In genomic region chr12:46933947-46934346, GRCh38 we compare ENCODE assay signal across 9 cellular contexts.
A peak's percentile ranks its signal among the peaks of the same experiment; 100 is the strongest.
DNase-seq lines count a peak whose midpoint lies in the region; ATAC-seq and TF ChIP-seq lines count a peak whose summit lies in the region.
"Had no signal": no experiment of that assay in that cellular context is flagged by ENCODE, and none has a peak within 500 bp of the region (broad histone marks: within the 10 kb centered on the region; RNA-seq: fewer than 3 reads in every experiment).

No MANE protein-coding gene starts in this region.

- H3K4me1 ChIP-seq in OCI-LY7 (ENCODE audit: insufficient read depth, low read length, poor library complexity, severe bottlenecking), result no peaks in the 10 kb centered on the region

- no peaks in the 10 kb centered on the region for H3K9me3 Mint-ChIP-seq in natural killer cell
- H3K9me3 Mint-ChIP-seq in natural killer cell treated with Interleukin-12 subunit alpha and Interleukin-12 subunit beta and Interleukin-15 and Interleukin-18, amount 100 ng/mL, for 72 hours, result no peaks in the 10 kb centered on the region
- H3K9me3 Mint-ChIP-seq: stimulated activated naive B cell treated with anti-CD40 and anti-IgM and Interleukin-4, amounts not matched to agents 10 μg/mL and 1 μg/mL and 100 μg/mL, for 72 hours had no signal

- no peak overlapping the region for H3K27ac Mint-ChIP-seq in natural killer cell
- H3K27ac Mint-ChIP-seq in natural killer cell treated with Interleukin-12 subunit alpha and Interleukin-12 subunit beta and Interleukin-15 and Interleukin-18, amount 100 ng/mL, for 72 hours, result no peak overlapping the region
- H3K27ac Mint-ChIP-seq: stimulated activated naive B cell treated with anti-CD40 and anti-IgM and Interleukin-4, amounts not matched to agents 10 μg/mL and 1 μg/mL and 100 μg/mL, for 72 hours had no signal

- H3K27me3 Mint-ChIP-seq in natural killer cell (ENCODE audit: low read depth in 2 of 2), result peaks cover 21 to 46% of the 10 kb centered on the region in 2 donors
- H3K27me3 Mint-ChIP-seq in natural killer cell treated with Interleukin-12 subunit alpha and Interleukin-12 subunit beta and Interleukin-15 and Interleukin-18, amount 100 ng/mL, for 72 hours, result peaks cover 33 to 39% of the 10 kb centered on the region in 2 donors

- no TSS peak for BruUV-seq in OCI-LY7 (replicated peaks; lab: Mats Ljungman, UMichigan)

- H3K9ac ChIP-seq in neural cell (ENCODE audit: low read length), result no peak overlapping the region

- H3K9me2 ChIP-seq in OCI-LY7 (ENCODE audit: insufficient read depth, low read length) (no peaks in the 10 kb centered on the region), neural cell (ENCODE audit: insufficient read depth, low read length) (no peaks in the 10 kb centered on the region)

- no peaks in the 10 kb centered on the region for H3K36me3 Mint-ChIP-seq in natural killer cell
- H3K36me3 Mint-ChIP-seq in natural killer cell treated with Interleukin-12 subunit alpha and Interleukin-12 subunit beta and Interleukin-15 and Interleukin-18, amount 100 ng/mL, for 72 hours, result no peaks in the 10 kb centered on the region
- H3K36me3 Mint-ChIP-seq: stimulated activated naive B cell treated with anti-CD40 and anti-IgM and Interleukin-4, amounts not matched to agents 10 μg/mL and 1 μg/mL and 100 μg/mL, for 72 hours had no signal

- H4K20me1 ChIP-seq in OCI-LY7 (ENCODE audit: insufficient read depth, low read length) (no peaks in the 10 kb centered on the region), neural cell (ENCODE audit: insufficient read depth) (no peaks in the 10 kb centered on the region)

- POLR2A ChIA-PET in OCI-LY7 (lab: Charles Lee), result interaction anchor here (0.8 kb wide), 1 partner anchor 16 kb away, joined by 3 read pairs; no protein-coding TSS in a partner anchor

- no peak overlapping the region for H3K4me3 ChIP-seq in OCI-LY7 (ENCODE audit: low read depth, low read length, poor library complexity, severe bottlenecking)
- no peak overlapping the region for H3K4me3 ChIP-seq in epithelial cell of proximal tubule (ENCODE audit: low read depth, low read length)
- no peak overlapping the region for H3K4me3 ChIP-seq in neural cell (ENCODE audit: low read length)

- TF ChIP-seq CTCF in natural killer cell (IDR thresholded peaks at IDR 0.05), result peak; percentile 32
- peak; percentile 49 for TF ChIP-seq CTCF in OCI-LY7 (conservative IDR thresholded peaks at IDR 0.05; ENCODE audit: low read length)
- TF ChIP-seq CTCF in epithelial cell of proximal tubule (conservative IDR thresholded peaks at IDR 0.05; ENCODE audit: low read depth, low read length), result peak; percentile 73
- TF ChIP-seq CTCF in neural cell (IDR thresholded peaks at IDR 0.05; ENCODE audit: poor library complexity, severe bottlenecking), result peak; percentile 74

- TF ChIP-seq RAD21 in neural cell (conservative IDR thresholded peaks at IDR 0.05), result peak; percentile 84

- CTCF ChIA-PET in OCI-LY7 (lab: Charles Lee; ENCODE audit: unreplicated experiment), result no interaction called here

- no peaks in the 10 kb centered on the region for H3K4me1 Mint-ChIP-seq in natural killer cell
- no peaks in the 10 kb centered on the region for H3K4me1 Mint-ChIP-seq in natural killer cell treated with Interleukin-12 subunit alpha and Interleukin-12 subunit beta and Interleukin-15 and Interleukin-18, amount 100 ng/mL, for 72 hours (ENCODE audit: low read depth in 2 of 2)
- H3K4me1 Mint-ChIP-seq: stimulated activated naive B cell treated with anti-CD40 and anti-IgM and Interleukin-4, amounts not matched to agents 10 μg/mL and 1 μg/mL and 100 μg/mL, for 72 hours had no signal

- no peak overlapping the region for H3K4me3 Mint-ChIP-seq in natural killer cell
- no peak overlapping the region for H3K4me3 Mint-ChIP-seq in natural killer cell treated with Interleukin-12 subunit alpha and Interleukin-12 subunit beta and Interleukin-15 and Interleukin-18, amount 100 ng/mL, for 72 hours
- H3K4me3 Mint-ChIP-seq: stimulated activated naive B cell treated with anti-CD40 and anti-IgM and Interleukin-4, amounts not matched to agents 10 μg/mL and 1 μg/mL and 100 μg/mL, for 72 hours had no signal

- H3K27ac ChIP-seq in OCI-LY7 (ENCODE audit: low read depth, low read length, poor library complexity, severe bottlenecking) (no peak overlapping the region), neural cell (ENCODE audit: low read length) (no peak overlapping the region)

- peak in 1 of 3 donors; percentile 45 for ATAC-seq in natural killer cell
- no peak for ATAC-seq in natural killer cell treated with Interleukin-12 subunit alpha and Interleukin-12 subunit beta and Interleukin-15 and Interleukin-18, amount 100 ng/mL, for 72 hours
- ATAC-seq in GM21367 (IDR thresholded peaks at IDR 0.05; ENCODE audit: unreplicated experiment), result no peak

- H3K4me2 ChIP-seq in OCI-LY7 (ENCODE audit: low read length), result no peak overlapping the region
- H3K4me2 ChIP-seq in neural cell (ENCODE audit: low read length), result no peak overlapping the region

- H3K27me3 ChIP-seq in neural cell (ENCODE audit: insufficient read depth, low read depth, low read length), result peaks cover 3% of the 10 kb centered on the region

- DNase-seq in natural killer cell (no peak), OCI-LY7 (ENCODE audit: low spot score) (peak; percentile 7), epithelial cell of proximal tubule (ENCODE audit: low read depth) (no peak), cerebellar nuclear complex (lab: John Stamatoyannopoulos, UW) (no peak)
- no peak for DNase-seq in natural killer cell treated with Interleukin-12 subunit alpha and Interleukin-12 subunit beta and Interleukin-15 and Interleukin-18, amount 100 ng/mL, for 72 hours (ENCODE audit: low spot score)
- DNase-seq in activated T-cell treated with anti-CD3 and anti-CD28 coated beads, Interleukin-2, amount 50 U/mL, for 48 hours, result no peak
- DNase-seq: stimulated activated naive B cell treated with anti-CD40 and anti-IgM and Interleukin-4, amounts not matched to agents 10 μg/mL and 1 μg/mL and 100 μg/mL, for 72 hours had no signal

- no peak overlapping the region for H2AFZ ChIP-seq in OCI-LY7 (ENCODE audit: low read length)
- H2AFZ ChIP-seq in neural cell (ENCODE audit: low read depth, low read length), result no peak overlapping the region

- no peak for TF ChIP-seq EP300 in neural cell (conservative IDR thresholded peaks at IDR 0.05; ENCODE audit: poor library complexity, severe bottlenecking)

- H3K36me3 ChIP-seq in OCI-LY7 (ENCODE audit: insufficient read depth, low read length) (no peaks in the 10 kb centered on the region), neural cell (ENCODE audit: insufficient read depth, low read length) (no peaks in the 10 kb centered on the region)

- no peaks in the 10 kb centered on the region for H3K9me3 ChIP-seq in OCI-LY7 (ENCODE audit: low read length)
- H3K9me3 ChIP-seq in neural cell (ENCODE audit: low read length), result no peaks in the 10 kb centered on the region

- intact Hi-C loops in natural killer cell (cut with micrococcal nuclease) (loop anchor here (1.0 to 2.0 kb wide), 2 partner anchors 592 to 807 kb away; no protein-coding TSS in a partner anchor), OCI-LY7 (cut with micrococcal nuclease; ENCODE audit: unreplicated experiment) (no loop called here)

- no peaks in the 10 kb centered on the region for H3F3A ChIP-seq in neural cell (ENCODE audit: insufficient read depth, low read length, poor library complexity, severe bottlenecking)

- no peaks in the 10 kb centered on the region for H3K79me2 ChIP-seq in OCI-LY7 (ENCODE audit: insufficient read depth, low read depth, low read length)
- no peaks in the 10 kb centered on the region for H3K79me2 ChIP-seq in neural cell (replicated peaks; ENCODE audit: insufficient read depth, low read length)

TF ChIP-seq in neural cell, 6 proteins besides CTCF, POLR2A, EP300 and RAD21:
- TF ChIP-seq POLR2AphosphoS5 (IDR thresholded peaks at IDR 0.05), result no peak
- no peak for TF ChIP-seq MXI1 (conservative IDR thresholded peaks at IDR 0.05; ENCODE audit: poor library complexity, severe bottlenecking)
- peak; percentile 82 for TF ChIP-seq SMC3 (conservative IDR thresholded peaks at IDR 0.05; ENCODE audit: poor library complexity)
TF ChIP-seq in neural cell: peak in this region for 1.
